In the genomic region with DNA sequence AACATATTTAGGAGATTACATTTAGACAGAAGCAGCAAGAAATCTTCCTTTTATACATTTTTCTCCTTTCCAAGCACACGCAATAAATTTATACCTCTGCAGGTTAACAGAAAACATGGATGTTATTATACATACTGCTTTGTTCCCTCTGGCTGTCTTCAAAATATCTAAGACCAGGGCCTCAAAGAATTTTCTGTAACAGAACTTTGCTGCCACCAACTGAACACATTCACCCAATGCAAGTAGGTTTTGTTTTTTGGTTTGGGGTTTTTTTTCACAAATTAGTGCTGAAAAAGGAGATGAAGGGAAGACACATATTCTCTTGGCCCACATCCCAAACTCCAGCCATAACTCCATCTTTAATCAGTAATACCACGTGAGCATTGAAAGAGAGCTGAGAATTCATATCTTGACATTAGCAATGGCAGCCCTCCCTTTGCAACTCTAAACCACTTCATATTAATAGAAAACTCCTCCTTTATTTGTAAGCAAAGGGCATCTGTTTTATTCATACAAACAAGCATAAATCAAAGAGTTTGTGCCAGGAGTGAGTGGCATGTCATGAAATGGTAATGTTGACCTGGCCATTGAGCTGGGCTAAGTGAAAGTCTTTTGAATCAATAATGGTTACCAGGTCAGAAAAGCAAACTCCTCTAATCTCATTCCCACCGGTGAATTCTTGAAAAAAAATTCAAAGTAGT, we compare ENCODE assay signal across 10 cellular contexts.
A peak's percentile ranks its signal among the peaks of the same experiment; 100 is the strongest.
DNase-seq lines count a peak whose midpoint lies in the region; ATAC-seq and TF ChIP-seq lines count a peak whose summit lies in the region.
"Had no signal": no experiment of that assay in that cellular context is flagged by ENCODE, and none has a peak within 500 bp of the region (broad histone marks: within the 10 kb centered on the region; RNA-seq: fewer than 3 reads in every experiment).

No MANE protein-coding gene starts in this region.

- H3K4me3 ChIP-seq in parathyroid adenoma (ENCODE audit: low read depth, low read length) = no peak overlapping the region
- no peak overlapping the region for H3K4me3 ChIP-seq in CD8-positive, alpha-beta memory T cell (ENCODE audit: low read length)

- no peak overlapping the region for H3K4me3 Mint-ChIP-seq in chondrocyte (ENCODE audit: unreplicated experiment)
- no peak overlapping the region for H3K4me3 Mint-ChIP-seq in CD8-positive, alpha-beta memory T cell
- H3K4me3 Mint-ChIP-seq in activated naive CD8-positive, alpha-beta T cell treated with anti-CD3 and anti-CD28 coated beads for 36 hours = no peak overlapping the region
- H3K4me3 Mint-ChIP-seq: stimulated activated naive CD8-positive, alpha-beta T cell treated with anti-CD3 and anti-CD28 coated beads, Interleukin-15, Interleukin-2, amounts not matched to agents 100 ng/mL and 50 ng/mL, for 24 hours had no signal

- H3K9me3 Mint-ChIP-seq in chondrocyte (ENCODE audit: low read depth) = no peaks in the 10 kb centered on the region
- peaks cover 0 to 2% (median 0%) of the 10 kb centered on the region in 5 donors for H3K9me3 Mint-ChIP-seq in CD8-positive, alpha-beta memory T cell
- H3K9me3 Mint-ChIP-seq in activated naive CD8-positive, alpha-beta T cell treated with anti-CD3 and anti-CD28 coated beads for 36 hours = no peaks in the 10 kb centered on the region
- H3K9me3 Mint-ChIP-seq: stimulated activated naive CD8-positive, alpha-beta T cell treated with anti-CD3 and anti-CD28 coated beads, Interleukin-15, Interleukin-2, amounts not matched to agents 100 ng/mL and 50 ng/mL, for 24 hours had no signal

- H3K27ac Mint-ChIP-seq in chondrocyte (ENCODE audit: unreplicated experiment) = no peak overlapping the region
- no peak overlapping the region for H3K27ac Mint-ChIP-seq in CD8-positive, alpha-beta memory T cell
- H3K27ac Mint-ChIP-seq in activated naive CD8-positive, alpha-beta T cell treated with anti-CD3 and anti-CD28 coated beads for 36 hours = no peak overlapping the region
- H3K27ac Mint-ChIP-seq: stimulated activated naive CD8-positive, alpha-beta T cell treated with anti-CD3 and anti-CD28 coated beads, Interleukin-15, Interleukin-2, amounts not matched to agents 100 ng/mL and 50 ng/mL, for 24 hours had no signal

- H3K27ac ChIP-seq in parathyroid adenoma = no peak overlapping the region
- no peak overlapping the region for H3K27ac ChIP-seq in CD8-positive, alpha-beta memory T cell (ENCODE audit: low read depth, low read length)

- H3K27me3 Mint-ChIP-seq in chondrocyte (ENCODE audit: low read depth) = peaks cover 2% of the 10 kb centered on the region
- H3K27me3 Mint-ChIP-seq in CD8-positive, alpha-beta memory T cell = no peaks in the 10 kb centered on the region
- no peaks in the 10 kb centered on the region for H3K27me3 Mint-ChIP-seq in activated naive CD8-positive, alpha-beta T cell treated with anti-CD3 and anti-CD28 coated beads for 36 hours
- H3K27me3 Mint-ChIP-seq: stimulated activated naive CD8-positive, alpha-beta T cell treated with anti-CD3 and anti-CD28 coated beads, Interleukin-15, Interleukin-2, amounts not matched to agents 100 ng/mL and 50 ng/mL, for 24 hours had no signal

- H3K9ac ChIP-seq in parathyroid adenoma = no peak overlapping the region

- TF ChIP-seq CTCF in chondrocyte (IDR thresholded peaks at IDR 0.05) (peak; percentile 73), parathyroid adenoma (IDR thresholded peaks at IDR 0.05) (peak; percentile 28)

- peak overlapping the region; percentile 14 for H2AFZ ChIP-seq in parathyroid adenoma

- no peaks in the 10 kb centered on the region for H3K27me3 ChIP-seq in parathyroid adenoma (ENCODE audit: control insufficient read depth, insufficient read depth, low read length)
- no peaks in the 10 kb centered on the region for H3K27me3 ChIP-seq in CD8-positive, alpha-beta memory T cell (ENCODE audit: insufficient read depth, low read length, poor library complexity, severe bottlenecking)

- peak; percentile 8 for DNase-seq in HS-5 (ENCODE audit: low read depth)
- peak; percentile 70 for DNase-seq in NCI-H345 (lab: John Stamatoyannopoulos, UW)
- no peak for DNase-seq in chondrocyte (ENCODE audit: low spot score)
- no peak for DNase-seq in CD8-positive, alpha-beta memory T cell
- DNase-seq in NCI-H187 treated with DMSO at 0.1 percent for 48 hours (lab: John Stamatoyannopoulos, UW) = no peak
- DNase-seq in activated naive CD8-positive, alpha-beta T cell treated with anti-CD3 and anti-CD28 coated beads for 36 hours = no peak
- DNase-seq: MV-4-11 had no signal

- H3K9me3 ChIP-seq in parathyroid adenoma (ENCODE audit: control insufficient read depth, low read length) = no peaks in the 10 kb centered on the region
- H3K9me3 ChIP-seq in CD8-positive, alpha-beta memory T cell (ENCODE audit: low read length) = no peaks in the 10 kb centered on the region

- no peak for ATAC-seq in GM21737 (IDR thresholded peaks at IDR 0.05; ENCODE audit: unreplicated experiment)

- H3K79me2 ChIP-seq in parathyroid adenoma = no peaks in the 10 kb centered on the region

- H3K36me3 Mint-ChIP-seq in chondrocyte (ENCODE audit: low read depth) = no peaks in the 10 kb centered on the region
- H3K36me3 Mint-ChIP-seq in CD8-positive, alpha-beta memory T cell = no peaks in the 10 kb centered on the region
- H3K36me3 Mint-ChIP-seq in activated naive CD8-positive, alpha-beta T cell treated with anti-CD3 and anti-CD28 coated beads for 36 hours = no peaks in the 10 kb centered on the region

- no peak overlapping the region for H3K4me2 ChIP-seq in parathyroid adenoma (ENCODE audit: low read length)

- no peaks in the 10 kb centered on the region for H3K4me1 Mint-ChIP-seq in chondrocyte (ENCODE audit: low read depth)
- peaks cover 8 to 10% (median 8%) of the 10 kb centered on the region in 3 donors for H3K4me1 Mint-ChIP-seq in CD8-positive, alpha-beta memory T cell
- H3K4me1 Mint-ChIP-seq in activated naive CD8-positive, alpha-beta T cell treated with anti-CD3 and anti-CD28 coated beads for 36 hours = peaks cover 9% of the 10 kb centered on the region

- no peaks in the 10 kb centered on the region for H3K4me1 ChIP-seq in parathyroid adenoma
- no peaks in the 10 kb centered on the region for H3K4me1 ChIP-seq in CD8-positive, alpha-beta memory T cell (ENCODE audit: insufficient read depth, low read length)

- POLR2A ChIA-PET in CD8-positive, alpha-beta memory T cell (lab: Charles Lee) = no interaction called here

- CTCF ChIA-PET in CD8-positive, alpha-beta memory T cell (lab: Charles Lee) = no interaction called here

- no peaks in the 10 kb centered on the region for H3K36me3 ChIP-seq in parathyroid adenoma (ENCODE audit: control insufficient read depth, insufficient read depth, low read length)
- H3K36me3 ChIP-seq in CD8-positive, alpha-beta memory T cell (ENCODE audit: insufficient read depth, low read length) = no peaks in the 10 kb centered on the region

Comparison
In these comparisons a context has a peak if more than half of its experiments do, and no peak if none do; other contexts are left out.
1. DNase-seq: peak in HS-5 (single experiment) and NCI-H345 (single experiment); none in chondrocyte (single experiment), CD8-positive, alpha-beta memory T cell (0 of 5), NCI-H187 treated with DMSO at 0.1 percent for 48 hours (single experiment) and activated naive CD8-positive, alpha-beta T cell treated with anti-CD3 and anti-CD28 coated beads for 36 hours (single experiment).